Comparison of ENCODE assay signal across 8 cellular contexts in genomic region chr1:224113545-224113917, GRCh38. TPM values are rescaled to one million over a fixed set of nuclear protein-coding genes. Genes with fewer than 3 reads are reported as not detected.
A peak's percentile ranks its signal among the peaks of the same experiment; 100 is the strongest.
DNase-seq lines count a peak whose midpoint lies in the region; ATAC-seq and TF ChIP-seq lines count a peak whose summit lies in the region.

No MANE protein-coding gene starts in this region.

- peak overlapping the region; percentile 93 for H3K4me3 Mint-ChIP-seq in endothelial cell (ENCODE audit: unreplicated experiment)

- peak overlapping the region; percentile 92 for H3K9ac ChIP-seq in Loucy (ENCODE audit: low read depth, low read length, poor library complexity, severe bottlenecking)

- TF ChIP-seq CTCF in Loucy (conservative IDR thresholded peaks at IDR 0.05; ENCODE audit: low read length) = no peak
- no peak for TF ChIP-seq CTCF in endothelial cell (IDR thresholded peaks at IDR 0.05; ENCODE audit: unreplicated experiment)
- TF ChIP-seq CTCF in sigmoid colon (IDR thresholded peaks at IDR 0.05) = no peak

- peaks cover 2% of the 10 kb centered on the region for H3K27me3 Mint-ChIP-seq in endothelial cell (ENCODE audit: unreplicated experiment)

- H3K27ac ChIP-seq in sigmoid colon = peak overlapping the region; percentile 90 to 95 (median 92)

- DNase-seq in endothelial cell (ENCODE audit: low spot score) (no peak), sigmoid colon (no peak), foreskin melanocyte (no peak), NCI-H1048 (lab: John Stamatoyannopoulos, UW) (no peak), sciatic nerve (ENCODE audit: low spot score) (no peak), Ammon's horn (ENCODE audit: low spot score) (no peak)

- H3K4me3 ChIP-seq in Loucy (ENCODE audit: low read length, poor library complexity, severe bottlenecking) (peak overlapping the region; percentile 82), sigmoid colon (peak overlapping the region; percentile 71 to 98 (median 84))

- H3K36me3 ChIP-seq in Loucy (ENCODE audit: insufficient read depth, low read length) (no peaks in the 10 kb centered on the region; the same call in 1 of the 2 replicates), sigmoid colon (no peaks in the 10 kb centered on the region)

- peak overlapping the region; percentile 81 for H3K27ac Mint-ChIP-seq in endothelial cell (ENCODE audit: unreplicated experiment)

- no peak for TF ChIP-seq POLR2A in sigmoid colon (IDR thresholded peaks at IDR 0.05)

- peaks cover 12% of the 10 kb centered on the region for H3F3A ChIP-seq in Loucy (ENCODE audit: low read depth)

- intact Hi-C loops in sigmoid colon (cut with DNase I) (loop anchor here (5.0 kb wide), 1 partner anchor 69 kb away; the partner anchor contains the start of gene DEGS1), sciatic nerve (cut with DNase I) (no loop called here)

- H3K36me3 Mint-ChIP-seq in endothelial cell (ENCODE audit: low read depth, unreplicated experiment) = no peaks in the 10 kb centered on the region

- ATAC-seq in GM19328 (IDR thresholded peaks at IDR 0.05; ENCODE audit: unreplicated experiment) (peak; percentile 8), sciatic nerve (no peak)

- H3K4me2 ChIP-seq in Loucy (ENCODE audit: low read depth, low read length, poor library complexity, severe bottlenecking) = peak overlapping the region; percentile 90

- WGBS in sigmoid colon, 2 donors = 46 to 52% methylated on average over 2 of the region's 2 CpGs

- H3K4me1 ChIP-seq in Loucy (ENCODE audit: insufficient read depth, low read length, poor library complexity, severe bottlenecking) (peaks cover 30% of the 10 kb centered on the region), sigmoid colon (peaks cover 0 to 33% (median 29%) of the 10 kb centered on the region in 4 donors)

- H3K9me3 ChIP-seq in Loucy (ENCODE audit: insufficient read depth, low read depth, low read length) (no peaks in the 10 kb centered on the region), sigmoid colon (no peaks in the 10 kb centered on the region)

- no peaks in the 10 kb centered on the region for H3K9me3 Mint-ChIP-seq in endothelial cell (ENCODE audit: unreplicated experiment)

- TF ChIP-seq EP300 in sigmoid colon (IDR thresholded peaks at IDR 0.05) = no peak

- H3K4me1 Mint-ChIP-seq in endothelial cell (ENCODE audit: unreplicated experiment) = peaks cover 16% of the 10 kb centered on the region

- no peaks in the 10 kb centered on the region for H3K9me2 ChIP-seq in Loucy (replicated peaks; ENCODE audit: low read depth, low read length)

- H2AFZ ChIP-seq in Loucy (ENCODE audit: low read length) = peak overlapping the region; percentile 95

- H3K79me2 ChIP-seq in Loucy (ENCODE audit: insufficient read depth, low read length) = peaks cover 49% of the 10 kb centered on the region

- peaks cover 27% of the 10 kb centered on the region for H4K20me1 ChIP-seq in Loucy (ENCODE audit: insufficient read depth, low read length, poor library complexity, severe bottlenecking)

- peaks cover 46% of the 10 kb centered on the region for H3K27me3 ChIP-seq in Loucy (ENCODE audit: insufficient read depth, low read length, poor library complexity, severe bottlenecking)
- peaks cover 0 to 9% (median 0%) of the 10 kb centered on the region in 3 donors for H3K27me3 ChIP-seq in sigmoid colon

RNA-seq across cellular contexts. Expression of gene FBXO28, which starts 0.4 kb away (rescaled TPM):
- total RNA-seq in endothelial cell (ENCODE audit: unreplicated experiment) (40.6 TPM), sigmoid colon (10 to 100 TPM; 21.9 to 32.7 (median 26.2) TPM), sciatic nerve (29.7 TPM)
- 10 to 100 TPM; 10.2 to 13.4 (median 12.2) TPM for polyA plus RNA-seq in sigmoid colon
